In genomic region chr7:99505324-99505662, GRCh38 we compare ENCODE assay signal across 8 cellular contexts.
DNase-seq lines count a peak whose midpoint lies in the region; ATAC-seq, FAIRE-seq and TF ChIP-seq lines count a peak whose summit lies in the region.

No MANE protein-coding gene starts in this region.

- no peaks in the 10 kb centered on the region for H3K27me3 ChIP-seq in HUES6 (ENCODE audit: control insufficient read depth, insufficient read depth, low read length)
- H3K27me3 ChIP-seq in muscle layer of duodenum (ENCODE audit: low read depth, low read length), result no peaks in the 10 kb centered on the region

- TF ChIP-seq CTCF in GM12875 (IDR thresholded peaks at IDR 0.05; ENCODE audit: borderline replicate concordance, insufficient read depth, low read depth, low read length), result no peak

- ATAC-seq in HG03521 (IDR thresholded peaks at IDR 0.05; ENCODE audit: unreplicated experiment) (no peak), HG03469 (IDR thresholded peaks at IDR 0.05; ENCODE audit: unreplicated experiment) (no peak), GM21737 (IDR thresholded peaks at IDR 0.05; ENCODE audit: unreplicated experiment) (no peak)

- no peak for FAIRE-seq in urothelium cell line (lab: Jason Lieb, UNC)

- H3K9me3 ChIP-seq in HUES6 (ENCODE audit: control insufficient read depth, insufficient read depth, low read depth, low read length) (no peaks in the 10 kb centered on the region), muscle layer of duodenum (ENCODE audit: control insufficient read depth in 1 of 2, low read length in 2 of 2) (no peaks in the 10 kb centered on the region)

- peak overlapping the region; percentile 85 for H3K9ac ChIP-seq in HUES6 (ENCODE audit: low read length)

- H3K4me1 ChIP-seq in HUES6 (ENCODE audit: control insufficient read depth, insufficient read depth, low read length), result no peaks in the 10 kb centered on the region
- peaks cover 10 to 32% of the 10 kb centered on the region in 2 donors for H3K4me1 ChIP-seq in muscle layer of duodenum (ENCODE audit: control insufficient read depth in 1 of 2, insufficient read depth in 2 of 2, low read length in 2 of 2)

- peak overlapping the region; percentile 78; the same call in 1 of the 2 replicates for H3K27ac ChIP-seq in HUES6 (ENCODE audit: low read depth, low read length)
- peak overlapping the region; percentile 99 for H3K27ac ChIP-seq in caudate nucleus (ENCODE audit: low read depth, low read length)
- H3K27ac ChIP-seq in muscle layer of duodenum (ENCODE audit: low read length), result peak overlapping the region; percentile 92

- H3K36me3 ChIP-seq in HUES6 (ENCODE audit: control insufficient read depth, insufficient read depth, low read length), result no peaks in the 10 kb centered on the region
- H3K36me3 ChIP-seq in muscle layer of duodenum (ENCODE audit: control insufficient read depth in 1 of 2, insufficient read depth in 2 of 2, low read length in 2 of 2), result peaks cover 0 to 4% of the 10 kb centered on the region in 2 donors

- peak overlapping the region; percentile 77 for H3K4me3 ChIP-seq in GM12875 (ENCODE audit: low read depth, low read length)
- peak overlapping the region; percentile 86 for H3K4me3 ChIP-seq in HUES6 (ENCODE audit: low read depth, low read length)
- H3K4me3 ChIP-seq in muscle layer of duodenum (ENCODE audit: low read depth in 1 of 2, low read length in 2 of 2), result peak overlapping the region; percentile 94 to 99

- DNase-seq in caudate nucleus (lab: John Stamatoyannopoulos, UW) (no peak), urothelium cell line (ENCODE audit: low spot score) (no peak)
